Comparison of ENCODE assay signal across 20 cellular contexts in genomic region chr10:74839708-74840107, GRCh38. TPM values are rescaled to one million over a fixed set of nuclear protein-coding genes. Genes with fewer than 3 reads are reported as not detected.
DNase-seq lines count a peak whose midpoint lies in the region; ATAC-seq and TF ChIP-seq lines count a peak whose summit lies in the region.
"Had no signal": no experiment of that assay in that cellular context is flagged by ENCODE, and none has a peak within 500 bp of the region (broad histone marks: within the 10 kb centered on the region; RNA-seq: fewer than 3 reads in every experiment).

No MANE protein-coding gene starts in this region.

- no peak overlapping the region for H3K4me2 ChIP-seq in GM23248 (ENCODE audit: unreplicated experiment)
- H3K4me2 ChIP-seq: BLaER1 had no signal

- ATAC-seq in T-helper 17 cell: no peak
- ATAC-seq: HCT116, K562 had no signal

- no peaks in the 10 kb centered on the region for H3K27me3 Mint-ChIP-seq in T-helper 17 cell
- H3K27me3 Mint-ChIP-seq: CD4-positive, alpha-beta memory T cell had no signal

- H3K9ac ChIP-seq in GM23248: no peak overlapping the region
- H3K9ac ChIP-seq: BLaER1 had no signal

- H3K4me3 Mint-ChIP-seq in T-helper 17 cell: no peak overlapping the region
- H3K4me3 Mint-ChIP-seq: CD4-positive, alpha-beta memory T cell had no signal

- no peak for TF ChIP-seq CTCF in left ventricle myocardium inferior (IDR thresholded peaks at IDR 0.05; ENCODE audit: borderline replicate concordance)
- TF ChIP-seq CTCF in neutrophil (IDR thresholded peaks at IDR 0.05): no peak
- TF ChIP-seq CTCF in GM13977 (IDR thresholded peaks at IDR 0.05; ENCODE audit: extremely low read depth, insufficient read depth, missing control alignments): no peak

- intact Hi-C loops in left ventricle myocardium inferior (cut with micrococcal nuclease) (no loop called here), cardiac septum (cut with DNase I) (no loop called here)

- no peak overlapping the region for H3K4me3 ChIP-seq in left ventricle myocardium inferior
- no peak overlapping the region for H3K4me3 ChIP-seq in neutrophil (ENCODE audit: low read depth in 1 of 2, low read length in 1 of 2)
- no peak overlapping the region for H3K4me3 ChIP-seq in GM23248
- H3K4me3 ChIP-seq: BLaER1, K562 had no signal

- H3K27ac Mint-ChIP-seq in T-helper 17 cell: peak overlapping the region; percentile 68

- in situ Hi-C loops in GM13977 (cut with MboI; ENCODE audit: low pct_unique_long_range_greater_than_20kb, low sequenced_read_pairs, unreplicated experiment): no loop called here
- in situ Hi-C loops in GM23248 (cut with MboI): no loop called here

- peaks cover 44% of the 10 kb centered on the region for H3K4me1 Mint-ChIP-seq in T-helper 17 cell

- H3K36me3 Mint-ChIP-seq in T-helper 17 cell (ENCODE audit: low read depth): peaks cover 8% of the 10 kb centered on the region

- H2AFZ ChIP-seq in GM23248: no peak overlapping the region

- H3K9me3 ChIP-seq in left ventricle myocardium inferior (replicated peaks): no peaks in the 10 kb centered on the region
- no peaks in the 10 kb centered on the region for H3K9me3 ChIP-seq in T-helper 17 cell (ENCODE audit: control insufficient read depth, low read length, poor library complexity, severe bottlenecking)
- no peaks in the 10 kb centered on the region for H3K9me3 ChIP-seq in neutrophil
- no peaks in the 10 kb centered on the region for H3K9me3 ChIP-seq in GM23248 (ENCODE audit: low read depth)

- 0 out of 2 replicates have a peak, but pooled peaks cover 7% of the 10 kb centered on the region for H4K20me1 ChIP-seq in GM23248 (ENCODE audit: insufficient read depth)

- peaks cover 92% of the 10 kb centered on the region for H3K79me2 ChIP-seq in GM23248 (ENCODE audit: insufficient read depth)

- no peaks in the 10 kb centered on the region for H3K9me2 ChIP-seq in GM23248 (ENCODE audit: insufficient read depth)

- DNase-seq in left ventricle myocardium inferior (no peak), cardiac septum (ENCODE audit: low spot score) (no peak), T-helper 17 cell (no peak), superior temporal gyrus (ENCODE audit: extremely low spot score) (peak; percentile 13), GM13977 (ENCODE audit: low spot score) (no peak), AML-193 (lab: John Stamatoyannopoulos, UW) (no peak), GM23248 (no peak)
- DNase-seq: CD4-positive, alpha-beta memory T cell; DMS153; GF-D8; NCI-H1105 treated with DMSO at 0.1 percent for 48 hours; NCI-H1694; NCI-H510A; NCI-H774; OCI-M1; Right ventricle myocardium superior had no signal

- H3K36me3 ChIP-seq in left ventricle myocardium inferior (peaks cover 22% of the 10 kb centered on the region), neutrophil (no peaks in the 10 kb centered on the region), GM23248 (ENCODE audit: low read depth) (peaks cover 4% of the 10 kb centered on the region; the same call in 1 of the 2 replicates)

- WGBS in GM23248 (ENCODE audit: low coverage in 1 of 2, low lambda C conversion rate in 2 of 2, missing lambda C conversion rate in 2 of 2), 2 experiments: 55 to 63% methylated on average over 4 of the region's 4 CpGs

- no peaks in the 10 kb centered on the region; the same call in 1 of the 2 replicates for H3F3A ChIP-seq in GM23248 (ENCODE audit: insufficient read depth)

- H3K4me1 ChIP-seq in left ventricle myocardium inferior (peaks cover 74% of the 10 kb centered on the region), neutrophil (ENCODE audit: control insufficient read depth in 1 of 2, insufficient read depth in 1 of 2, low read depth in 1 of 2, low read length in 1 of 2) (peaks cover 29 to 54% of the 10 kb centered on the region in 2 experiments), GM23248 (ENCODE audit: insufficient read depth) (peaks cover 10% of the 10 kb centered on the region)

- H3K27ac ChIP-seq in left ventricle myocardium inferior (replicated peaks) (peak overlapping the region; percentile 84), neutrophil (peak overlapping the region; percentile 16), GM23248 (no peak overlapping the region)
- H3K27ac ChIP-seq: BLaER1 had no signal

- no peaks in the 10 kb centered on the region for H3K27me3 ChIP-seq in left ventricle myocardium inferior (ENCODE audit: low read depth)
- no peaks in the 10 kb centered on the region for H3K27me3 ChIP-seq in neutrophil
- H3K27me3 ChIP-seq in GM23248 (replicated peaks; ENCODE audit: insufficient read depth): no peaks in the 10 kb centered on the region
- H3K27me3 ChIP-seq: BLaER1 had no signal

RNA-seq across cellular contexts. Expression of gene KAT6B, which starts 13.3 kb away (rescaled TPM):
- 41.0 TPM for total RNA-seq in left ventricle myocardium inferior
- total RNA-seq in cardiac septum: 47.5 TPM
- total RNA-seq in T-helper 17 cell: 10 to 100 TPM; 81.9 to 84.6 TPM
- total RNA-seq in GM23248 (2014; rRNA removed; shearing (Covaris generic)): 7.7 and 15.0 TPM in 2 replicates
- polyA plus RNA-seq in GM23248 (2016; fragmentation: Nextera tagmentation; extraction: Ambion mirVana): 12.4 and 15.3 TPM in 2 replicates
